Comparison of ENCODE assay signal across 8 cellular contexts in genomic region chr1:212035835-212036605, GRCh38. TPM values are rescaled to one million over a fixed set of nuclear protein-coding genes. Genes with fewer than 3 reads are reported as not detected.
A peak's percentile ranks its signal among the peaks of the same experiment; 100 is the strongest.
DNase-seq lines count a peak whose midpoint lies in the region; ATAC-seq and TF ChIP-seq lines count a peak whose summit lies in the region.

No MANE protein-coding gene starts in this region.

- peak overlapping the region; percentile 98 for H3K27ac Mint-ChIP-seq in CD8-positive, alpha-beta T cell
- H3K27ac Mint-ChIP-seq in activated naive CD8-positive, alpha-beta T cell: peak overlapping the region; percentile 99

- DNase-seq in CD8-positive, alpha-beta T cell: no peak
- DNase-seq in lower leg skin (ENCODE audit: low spot score in 2 of 2) (no peak), uterus (no peak), KBM-7 (no peak), hippocampal formation (lab: John Stamatoyannopoulos, UW) (no peak)

- peak overlapping the region; percentile 99 for H3K4me3 Mint-ChIP-seq in CD8-positive, alpha-beta T cell
- peak overlapping the region; percentile 99 for H3K4me3 Mint-ChIP-seq in activated naive CD8-positive, alpha-beta T cell

- TF ChIP-seq POLR2A in lower leg skin (IDR thresholded peaks at IDR 0.05): no peak
- TF ChIP-seq POLR2A in uterus (IDR thresholded peaks at IDR 0.05): no peak

- intact Hi-C loops in CD8-positive, alpha-beta T cell (cut with DNase I, micrococcal nuclease): loop anchor here (1.0 to 10.0 kb wide), 16 partner anchors 206 to 979 kb away; partner anchors contain the start of genes PACC1 (in 2 of the 2), PPP2R5A (in 2 of the 2), ANGEL2 (in 1 of the 2) and ATF3 (in 1 of the 2)
- intact Hi-C loops in lower leg skin (cut with DNase I; ENCODE audit: low total_unique reads): no loop called here
- intact Hi-C loops in uterus (cut with DNase I; ENCODE audit: low total_unique reads): loop anchor here (5.0 kb wide), 1 partner anchor 1216 kb away; no protein-coding TSS in a partner anchor

- H3K27me3 ChIP-seq in CD8-positive, alpha-beta T cell (ENCODE audit: insufficient read depth, low read length): no peaks in the 10 kb centered on the region
- H3K27me3 ChIP-seq in uterus: peaks cover 0 to 3% of the 10 kb centered on the region in 2 donors

- H3K36me3 ChIP-seq in CD8-positive, alpha-beta T cell (ENCODE audit: insufficient read depth, low read length): no peaks in the 10 kb centered on the region
- no peaks in the 10 kb centered on the region for H3K36me3 ChIP-seq in uterus

- CTCF ChIA-PET in CD8-positive, alpha-beta T cell (lab: Charles Lee): interaction anchor here (0.7 to 5.0 kb wide), 23 partner anchors 10 to 428 kb away, joined by 3 to 30 read pairs (median 4); partner anchors contain the start of genes NEK2, PACC1 and PPP2R5A

- H3K9me3 Mint-ChIP-seq in CD8-positive, alpha-beta T cell: no peaks in the 10 kb centered on the region
- no peaks in the 10 kb centered on the region for H3K9me3 Mint-ChIP-seq in activated naive CD8-positive, alpha-beta T cell (ENCODE audit: low read depth)

- 0 to 1% methylated on average over 32 of the region's 32 CpGs for WGBS in lower leg skin, 2 donors

- peak overlapping the region; percentile 98 for H3K4me3 ChIP-seq in CD8-positive, alpha-beta T cell (ENCODE audit: low read depth, low read length)
- peak overlapping the region; percentile 41 for H3K4me3 ChIP-seq in lower leg skin (ENCODE audit: low read depth, poor library complexity, severe bottlenecking)
- H3K4me3 ChIP-seq in uterus: peak overlapping the region; percentile 38 to 62

- peaks cover 45% of the 10 kb centered on the region for H3K4me1 Mint-ChIP-seq in CD8-positive, alpha-beta T cell (ENCODE audit: low read depth)
- peaks cover 48% of the 10 kb centered on the region for H3K4me1 Mint-ChIP-seq in activated naive CD8-positive, alpha-beta T cell (ENCODE audit: low read depth)

- no peaks in the 10 kb centered on the region for H3K9me3 ChIP-seq in CD8-positive, alpha-beta T cell (ENCODE audit: low read length)
- H3K9me3 ChIP-seq in uterus: no peaks in the 10 kb centered on the region

- H3K27me3 Mint-ChIP-seq in CD8-positive, alpha-beta T cell (ENCODE audit: low read depth): peaks cover 2% of the 10 kb centered on the region
- peaks cover 2% of the 10 kb centered on the region for H3K27me3 Mint-ChIP-seq in activated naive CD8-positive, alpha-beta T cell

- no peak for TF ChIP-seq CTCF in CD8-positive, alpha-beta T cell (IDR thresholded peaks at IDR 0.05)
- TF ChIP-seq CTCF in lower leg skin (IDR thresholded peaks at IDR 0.05) (no peak), uterus (IDR thresholded peaks at IDR 0.05) (no peak)

- in situ Hi-C loops in KBM-7 (cut with MboI; ENCODE audit: low pct_unique_long_range_greater_than_20kb, low sequenced_read_pairs): loop anchor here (25.0 kb wide), 1 partner anchor 349 kb away; the partner anchor contains the start of gene NEK2

- H3K36me3 Mint-ChIP-seq in CD8-positive, alpha-beta T cell: peaks cover 18% of the 10 kb centered on the region
- H3K36me3 Mint-ChIP-seq in activated naive CD8-positive, alpha-beta T cell: peaks cover 20% of the 10 kb centered on the region

- peaks cover 19% of the 10 kb centered on the region for H3K4me1 ChIP-seq in CD8-positive, alpha-beta T cell (ENCODE audit: insufficient read depth, low read length)
- H3K4me1 ChIP-seq in uterus: peaks cover 4% of the 10 kb centered on the region in 2 donors

- H3K27ac ChIP-seq in CD8-positive, alpha-beta T cell (ENCODE audit: low read depth, low read length): peak overlapping the region; percentile 75
- H3K27ac ChIP-seq in uterus: peak overlapping the region; percentile 32 to 46

- POLR2A ChIA-PET in CD8-positive, alpha-beta T cell (lab: Charles Lee): interaction anchor here (0.8 to 2.6 kb wide), 9 partner anchors 9 to 379 kb away, joined by 3 to 31 read pairs (median 4); partner anchors contain the start of genes PACC1 and PPP2R5A

- ATAC-seq in CD8-positive, alpha-beta T cell: peak; percentile 1
- ATAC-seq in GM19324 (IDR thresholded peaks at IDR 0.05; ENCODE audit: low FRiP score, unreplicated experiment) (peak; percentile 23), HG03342 (IDR thresholded peaks at IDR 0.05; ENCODE audit: unreplicated experiment) (peak; percentile 25)

RNA-seq across cellular contexts. Expression of gene DTL, which starts 0.5 kb away (rescaled TPM):
- total RNA-seq in CD8-positive, alpha-beta T cell: 1 to 10 TPM; 1.0 to 1.2 TPM
- total RNA-seq in lower leg skin (1 to 10 TPM in 2 of 4 donors, under 1 TPM in 2; 0.23 to 1.2 (median 0.90) TPM), uterus (10 to 100 TPM in 1 of 4 donors, under 1 TPM in 1, not detected in 2; 0.73 to 16.0 TPM)

RNA-seq across cellular contexts. Expression of gene INTS7, which starts 0.7 kb away (rescaled TPM):
- total RNA-seq in CD8-positive, alpha-beta T cell: 1 to 10 TPM; 2.4 to 3.3 TPM
- 10 to 100 TPM in 2 of 4 donors, 1 to 10 TPM in 2; 8.5 to 15.5 (median 11.0) TPM for total RNA-seq in lower leg skin
- total RNA-seq in uterus: 10 to 100 TPM in 3 of 4 donors, 1 to 10 TPM in 1; 8.5 to 26.2 (median 11.4) TPM

Comparison
In these comparisons a context has a peak if more than half of its experiments do, and no peak if none do; other contexts are left out.
1. H3K4me3 ChIP-seq: peak in every context shown above with its lines; median percentile 98 in CD8-positive, alpha-beta T cell; 50 in uterus; 41 in lower leg skin.